23 cellular contexts compared by ENCODE assay signal in genomic region chr6:82957171-82957894, GRCh38.
DNase-seq lines count a peak whose midpoint lies in the region; ATAC-seq and TF ChIP-seq lines count a peak whose summit lies in the region.
"Had no signal": no experiment of that assay in that cellular context is flagged by ENCODE, and none has a peak within 500 bp of the region (broad histone marks: within the 10 kb centered on the region; RNA-seq: fewer than 3 reads in every experiment).

No MANE protein-coding gene starts in this region.

- peak overlapping the region; percentile 52 for H2AFZ ChIP-seq in DND-41 (ENCODE audit: low read depth, low read length)

- H3K27me3 Mint-ChIP-seq in endodermal cell (ENCODE audit: insufficient read depth): no peaks in the 10 kb centered on the region
- H3K27me3 Mint-ChIP-seq in natural killer cell (ENCODE audit: low read depth in 2 of 2): no peaks in the 10 kb centered on the region
- H3K27me3 Mint-ChIP-seq: CD4-positive, CD25-positive, alpha-beta regulatory T cell; naive B cell had no signal

- H3K27ac Mint-ChIP-seq in endodermal cell (peak overlapping the region; percentile 11), natural killer cell (no peak overlapping the region)
- H3K27ac Mint-ChIP-seq: naive B cell had no signal

- H3K27ac ChIP-seq in DND-41 (ENCODE audit: low read length): peak overlapping the region; percentile 98
- no peak overlapping the region for H3K27ac ChIP-seq in endodermal cell (ENCODE audit: low read depth, low read length)
- peak overlapping the region; percentile 20 for H3K27ac ChIP-seq in mesodermal cell (ENCODE audit: low read depth, low read length, severe bottlenecking)
- H3K27ac ChIP-seq: ascending aorta, lower lobe of right lung, SJCRH30, spleen, thyroid gland had no signal

- peak overlapping the region; percentile 60 for H3K4me2 ChIP-seq in DND-41 (ENCODE audit: insufficient read depth, low read length)

- H3K4me1 Mint-ChIP-seq in endodermal cell (peaks cover 11% of the 10 kb centered on the region), natural killer cell (no peaks in the 10 kb centered on the region)
- H3K4me1 Mint-ChIP-seq: CD4-positive, CD25-positive, alpha-beta regulatory T cell had no signal

- ATAC-seq in DND-41 (ENCODE audit: insufficient read depth, low read depth) (peak; percentile 98), natural killer cell (no peak)
- ATAC-seq: lower lobe of right lung had no signal

- H4K20me1 ChIP-seq in DND-41 (ENCODE audit: insufficient read depth, low read length): no peaks in the 10 kb centered on the region

- TF ChIP-seq CTCF in DND-41 (IDR thresholded peaks at IDR 0.05; ENCODE audit: borderline replicate concordance, extremely low read depth, low read length, poor library complexity, severe bottlenecking): no peak
- TF ChIP-seq CTCF in endodermal cell (conservative IDR thresholded peaks at IDR 0.05): no peak
- no peak for TF ChIP-seq CTCF in GM13976 (IDR thresholded peaks at IDR 0.05; ENCODE audit: borderline replicate concordance, control extremely low read depth, extremely low read depth, insufficient read depth, missing control alignments)
- no peak for TF ChIP-seq CTCF in natural killer cell (IDR thresholded peaks at IDR 0.05)

- H3K9me3 ChIP-seq in DND-41 (ENCODE audit: insufficient read depth, low read length, severe bottlenecking) (no peaks in the 10 kb centered on the region), endodermal cell (ENCODE audit: control insufficient read depth, low read length) (no peaks in the 10 kb centered on the region), mesodermal cell (ENCODE audit: control insufficient read depth, low read length) (no peaks in the 10 kb centered on the region)
- H3K9me3 ChIP-seq: ascending aorta, lower lobe of right lung, SJCRH30, spleen, thyroid gland had no signal

- H3K36me3 Mint-ChIP-seq in endodermal cell (ENCODE audit: low read depth) (peaks cover 13% of the 10 kb centered on the region), natural killer cell (no peaks in the 10 kb centered on the region)

- H3K9me3 Mint-ChIP-seq in endodermal cell (no peaks in the 10 kb centered on the region), natural killer cell (no peaks in the 10 kb centered on the region)
- H3K9me3 Mint-ChIP-seq: naive B cell had no signal

- peak overlapping the region; percentile 66 for H3K9ac ChIP-seq in DND-41 (ENCODE audit: low read depth, low read length)
- no peak overlapping the region for H3K9ac ChIP-seq in endodermal cell (ENCODE audit: extremely low read depth, low read length, poor library complexity, severe bottlenecking)

- in situ Hi-C loops in GM13976 (cut with MboI; ENCODE audit: low sequenced_read_pairs, unreplicated experiment): no loop called here

- DNase-seq in DND-41: peak; percentile 83
- DNase-seq in M059J (ENCODE audit: low read depth): peak; percentile 66
- DNase-seq in endodermal cell: no peak
- DNase-seq in GM13976 (ENCODE audit: low spot score): no peak
- no peak for DNase-seq in natural killer cell
- no peak for DNase-seq in NCI-H748 treated with DMSO at 0.1 percent for 48 hours (lab: John Stamatoyannopoulos, UW)
- DNase-seq in superior temporal gyrus (ENCODE audit: extremely low spot score): no peak
- DNase-seq: activated CD4-positive, alpha-beta T cell treated with anti-CD3 and anti-CD28 coated beads for 48 hours; activated CD8-positive, alpha-beta memory T cell treated with anti-CD3 and anti-CD28 coated beads, Interleukin-2, amount 50 U/mL, for 4 hours; activated naive CD4-positive, alpha-beta T cell; CD4-positive, CD25-positive, alpha-beta regulatory T cell; DMS53; lower lobe of right lung; MV-4-11; naive B cell; NCI-H2081; NCI-H524; OCI-M1; SJCRH30; spleen; thyroid gland had no signal

- H3K36me3 ChIP-seq in DND-41 (ENCODE audit: insufficient read depth, low read length) (peaks cover 18% of the 10 kb centered on the region), endodermal cell (ENCODE audit: control insufficient read depth, insufficient read depth, low read length) (peaks cover 18% of the 10 kb centered on the region), mesodermal cell (ENCODE audit: control insufficient read depth, insufficient read depth, low read length) (no peaks in the 10 kb centered on the region)
- H3K36me3 ChIP-seq: ascending aorta, lower lobe of right lung, SJCRH30, thyroid gland had no signal

- H3K79me2 ChIP-seq in DND-41 (ENCODE audit: insufficient read depth, low read length): peaks cover 41% of the 10 kb centered on the region

- H3K4me3 ChIP-seq in DND-41 (ENCODE audit: low read depth in 1 of 2, low read length in 2 of 2) (peak overlapping the region; percentile 0 to 49; a peak in 3 of 4 replicates), endodermal cell (ENCODE audit: low read length) (no peak overlapping the region), mesodermal cell (ENCODE audit: extremely low read depth, insufficient read depth, low read length, poor library complexity, severe bottlenecking) (no peak overlapping the region)
- H3K4me3 ChIP-seq: ascending aorta, lower lobe of right lung, SJCRH30, spleen, thyroid gland had no signal

- intact Hi-C loops in natural killer cell (cut with micrococcal nuclease): no loop called here

- H3K4me3 Mint-ChIP-seq in endodermal cell (no peak overlapping the region), natural killer cell (no peak overlapping the region)
- H3K4me3 Mint-ChIP-seq: CD4-positive, CD25-positive, alpha-beta regulatory T cell; naive B cell had no signal

- WGBS in endodermal cell (ENCODE audit: insufficient coverage in 1 of 2, insufficient read length in 1 of 2), 2 experiments: 86 to 95% methylated on average over 4 to 9 of the region's 9 CpGs
- WGBS in mesodermal cell (ENCODE audit: insufficient coverage in 2 of 2), 2 experiments: 69 to 79% methylated on average over 5 of the region's 9 CpGs

- H3K27me3 ChIP-seq in DND-41 (ENCODE audit: insufficient read depth, low read length, poor library complexity) (no peaks in the 10 kb centered on the region), endodermal cell (ENCODE audit: control insufficient read depth, insufficient read depth, low read length, poor library complexity, severe bottlenecking) (no peaks in the 10 kb centered on the region)
- H3K27me3 ChIP-seq: ascending aorta, SJCRH30, spleen, thyroid gland had no signal

- H3K4me1 ChIP-seq in DND-41 (ENCODE audit: insufficient read depth, low read length): peaks cover 54% of the 10 kb centered on the region
- peaks cover 3% of the 10 kb centered on the region for H3K4me1 ChIP-seq in endodermal cell (ENCODE audit: control insufficient read depth, insufficient read depth, low read length)
- peaks cover 27% of the 10 kb centered on the region for H3K4me1 ChIP-seq in mesodermal cell (ENCODE audit: control insufficient read depth, insufficient read depth, low read length, poor library complexity, severe bottlenecking)
- H3K4me1 ChIP-seq: ascending aorta, lower lobe of right lung, SJCRH30, spleen, thyroid gland had no signal

Comparison
In these comparisons a context has a peak if more than half of its experiments do, and no peak if none do; other contexts are left out.
1. DNase-seq: peak in DND-41 (single experiment) and M059J (single experiment); none in endodermal cell (single experiment), GM13976 (single experiment), natural killer cell (single experiment), NCI-H748 treated with DMSO at 0.1 percent for 48 hours (single experiment) and superior temporal gyrus (single experiment).
2. H3K4me3 ChIP-seq: peak in DND-41 (2 of 2); none in endodermal cell (single experiment) and mesodermal cell (single experiment).